In genomic region chr5:151094054-151094858, GRCh38 we compare ENCODE assay signal across 1 cellular context.
TF ChIP-seq lines count a peak whose summit lies in the region.

No MANE protein-coding gene starts in this region.

TF ChIP-seq in GM12878, 131 proteins besides CTCF, POLR2A, EP300 and RAD21 (continued from another document):
- peak; percentile 71 for TF ChIP-seq POLR2AphosphoS2 (IDR thresholded peaks at IDR 0.05; ENCODE audit: low read depth, low read length)
- TF ChIP-seq NR2C2 (IDR thresholded peaks at IDR 0.05; ENCODE audit: borderline replicate concordance, control insufficient read depth, insufficient read length, low read depth), result no peak
- no peak for TF ChIP-seq CBX5 (IDR thresholded peaks at IDR 0.05; ENCODE audit: low read depth)
- peak; percentile 56; the same call in 1 of the 2 replicates for TF ChIP-seq TAF1 (IDR thresholded peaks at IDR 0.05; ENCODE audit: borderline replicate concordance, low read depth, low read length)
- TF ChIP-seq NFXL1 (IDR thresholded peaks at IDR 0.05; ENCODE audit: borderline replicate concordance), result no peak
- no peak for TF ChIP-seq ZSCAN29 (IDR thresholded peaks at IDR 0.05)
- peak; percentile 59 for TF ChIP-seq GATAD2B (conservative IDR thresholded peaks at IDR 0.05; ENCODE audit: low read depth)
- no peak for TF ChIP-seq PBX3 (IDR thresholded peaks at IDR 0.05; ENCODE audit: insufficient replicate concordance, low read depth, low read length)
- TF ChIP-seq HCFC1 (IDR thresholded peaks at IDR 0.05; ENCODE audit: low read length), result no peak
- no peak; the same call in none of the 2 replicates for TF ChIP-seq ZBED1 (IDR thresholded peaks at IDR 0.05; ENCODE audit: borderline replicate concordance)
- TF ChIP-seq DPF2 (IDR thresholded peaks at IDR 0.05), result peak; percentile 96
- TF ChIP-seq IKZF2 (IDR thresholded peaks at IDR 0.05), result peak; percentile 92 to 95
- TF ChIP-seq EGR1 (IDR thresholded peaks at IDR 0.05; ENCODE audit: borderline replicate concordance in 1 of 2, low read depth in 2 of 2, low read length in 2 of 2), result no peak
- no peak for TF ChIP-seq NFYA (IDR thresholded peaks at IDR 0.05; ENCODE audit: borderline replicate concordance, low read depth, low read length)
